ENCODE assay signal across 15 cellular contexts in the genomic region with DNA sequence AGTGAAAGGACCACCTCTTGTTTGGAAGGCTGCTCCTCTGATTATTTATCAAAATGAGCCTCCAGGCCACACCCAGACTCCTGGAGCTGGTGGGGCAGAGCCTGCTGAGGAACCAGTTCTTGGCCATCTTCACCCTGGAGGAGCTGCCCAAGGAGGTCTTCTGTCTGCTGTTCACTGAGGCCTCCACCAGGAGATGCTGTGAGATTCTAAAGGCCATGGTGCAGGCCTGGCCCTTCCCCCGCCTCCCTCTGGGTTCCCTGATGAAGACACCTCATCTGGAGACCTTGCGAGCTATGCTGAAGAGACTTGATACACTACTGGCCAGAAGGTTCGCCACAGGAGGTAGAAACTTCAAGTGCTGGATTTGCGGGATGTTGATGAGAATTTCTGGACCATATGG.
DNase-seq lines count a peak whose midpoint lies in the region; ATAC-seq and TF ChIP-seq lines count a peak whose summit lies in the region.
"Had no signal": no experiment of that assay in that cellular context is flagged by ENCODE, and none has a peak within 500 bp of the region (broad histone marks: within the 10 kb centered on the region; RNA-seq: fewer than 3 reads in every experiment).

No MANE protein-coding gene starts in this region.

- no peak overlapping the region for H4K8ac ChIP-seq in trophoblast cell (ENCODE audit: low read depth, low read length)

- no peak overlapping the region for H3K4me2 ChIP-seq in trophoblast cell (ENCODE audit: low read length)

- H3K4ac ChIP-seq in trophoblast cell (ENCODE audit: low read depth, low read length): no peak overlapping the region

- H3K79me1 ChIP-seq in trophoblast cell (ENCODE audit: low read length): no peaks in the 10 kb centered on the region

- no peak for TF ChIP-seq CTCF in WTC11 (IDR thresholded peaks at IDR 0.05)

- intact Hi-C loops in activated CD4-positive, alpha-beta T cell treated with anti-CD3 and anti-CD28 coated beads for 36 hours (cut with DNase I, micrococcal nuclease): no loop called here
- intact Hi-C loops in activated CD4-positive, alpha-beta T cell treated with anti-CD3 and anti-CD28 coated beads, Interleukin-2, amount 10 ng/mL, durations not matched to agents 24 days and 14 days (cut with micrococcal nuclease): no loop called here
- intact Hi-C loops in Right ventricle myocardium superior (cut with DNase I): no loop called here

- H3K4me1 Mint-ChIP-seq in activated CD4-positive, alpha-beta T cell treated with anti-CD3 and anti-CD28 coated beads for 36 hours: no peaks in the 10 kb centered on the region
- no peaks in the 10 kb centered on the region for H3K4me1 Mint-ChIP-seq in activated CD4-positive, alpha-beta T cell treated with anti-CD3 and anti-CD28 coated beads, Interleukin-2, amount 10 ng/mL, durations not matched to agents 24 days and 14 days
- peaks cover 48% of the 10 kb centered on the region for H3K4me1 Mint-ChIP-seq in WTC11
- H3K4me1 Mint-ChIP-seq: activated naive CD4-positive, alpha-beta T cell treated with anti-CD3 and anti-CD28 coated beads, Interleukin-2, amount 50 U/mL, for 24 hours had no signal

- H3K23ac ChIP-seq in trophoblast cell (ENCODE audit: low read length): no peak overlapping the region

- H3K14ac ChIP-seq in trophoblast cell (ENCODE audit: low read length): no peak overlapping the region

- ATAC-seq in activated CD4-positive, alpha-beta T cell treated with anti-CD3 and anti-CD28 coated beads for 36 hours: peak; percentile 53
- ATAC-seq in WTC11 (0 out of 2 replicates have a peak, but pooled peaks have one; percentile 15), Right ventricle myocardium superior (ENCODE audit: poor library complexity) (no peak)

- no peaks in the 10 kb centered on the region for H3K27me3 ChIP-seq in trophoblast cell (ENCODE audit: insufficient read depth, low read length)
- H3K27me3 ChIP-seq: MG63, right lobe of liver had no signal

- no peak overlapping the region for H2AK5ac ChIP-seq in trophoblast cell (ENCODE audit: low read length)

- H3K9ac ChIP-seq in trophoblast cell (ENCODE audit: low read length): no peak overlapping the region

- H2BK120ac ChIP-seq in trophoblast cell (ENCODE audit: insufficient read depth, low read length, poor library complexity): no peak overlapping the region

- no peak overlapping the region for H3K27ac ChIP-seq in trophoblast cell (ENCODE audit: low read depth, low read length)
- H3K27ac ChIP-seq: dorsolateral prefrontal cortex, right lobe of liver had no signal

- no peak overlapping the region for H3K4me3 Mint-ChIP-seq in activated CD4-positive, alpha-beta T cell treated with anti-CD3 and anti-CD28 coated beads for 36 hours
- H3K4me3 Mint-ChIP-seq in activated CD4-positive, alpha-beta T cell treated with anti-CD3 and anti-CD28 coated beads, Interleukin-2, amount 10 ng/mL, durations not matched to agents 24 days and 14 days: no peak overlapping the region
- no peak overlapping the region for H3K4me3 Mint-ChIP-seq in WTC11
- H3K4me3 Mint-ChIP-seq: activated naive CD4-positive, alpha-beta T cell treated with anti-CD3 and anti-CD28 coated beads, Interleukin-2, amount 50 U/mL, for 24 hours had no signal

- peak; percentile 52 for DNase-seq in activated CD4-positive, alpha-beta T cell treated with anti-CD3 and anti-CD28 coated beads for 36 hours
- DNase-seq in activated CD4-positive, alpha-beta T cell treated with anti-CD3 and anti-CD28 coated beads, Interleukin-2, amount 10 ng/mL, durations not matched to agents 24 days and 14 days: no peak
- DNase-seq in HCEC 1CT (peak; percentile 6), WTC11 (ENCODE audit: low spot score) (no peak), trophoblast cell (peak; percentile 50 to 57), GOT3 (lab: John Stamatoyannopoulos, UW) (no peak), Right ventricle myocardium superior (no peak), NCI-H146 treated with DMSO at 0.1 percent for 48 hours (lab: John Stamatoyannopoulos, UW; ENCODE audit: unreplicated experiment) (no peak)
- DNase-seq: dorsolateral prefrontal cortex; hippocampal formation; MG63; NK-92 treated with Interleukin-12 subunit alpha and Interleukin-12 subunit beta, amount 100 ng/mL, for 24 hours; right lobe of liver; T1000 had no signal

- no peak overlapping the region for H2BK5ac ChIP-seq in trophoblast cell (ENCODE audit: low read depth, low read length, poor library complexity)

- H3K18ac ChIP-seq in trophoblast cell (ENCODE audit: low read length): no peak overlapping the region

- no peak overlapping the region for H4K12ac ChIP-seq in trophoblast cell (ENCODE audit: low read depth, low read length)

- H4K91ac ChIP-seq in trophoblast cell (ENCODE audit: low read depth, low read length): no peak overlapping the region

- no peak overlapping the region for H2BK12ac ChIP-seq in trophoblast cell (ENCODE audit: low read length)

- no CpG with 5 or more reads among the region's 4 CpGs for WGBS in trophoblast cell (ENCODE audit: extremely low coverage, insufficient coverage, insufficient read length)

- H3K36me3 ChIP-seq in trophoblast cell (ENCODE audit: control insufficient read depth in 1 of 2, insufficient read depth in 2 of 2, low read length in 2 of 2): no peaks in the 10 kb centered on the region
- H3K36me3 ChIP-seq: MG63, right lobe of liver had no signal

- POLR2A ChIA-PET in activated CD4-positive, alpha-beta T cell treated with anti-CD3 and anti-CD28 coated beads for 36 hours (lab: Charles Lee): no interaction called here
- POLR2A ChIA-PET in WTC11 (lab: Charles Lee): no interaction called here

- H2AFZ ChIP-seq in trophoblast cell (ENCODE audit: insufficient read depth, low read length, poor library complexity): no peak overlapping the region

- H3K27me3 Mint-ChIP-seq in activated CD4-positive, alpha-beta T cell treated with anti-CD3 and anti-CD28 coated beads for 36 hours: peaks cover 3% of the 10 kb centered on the region
- H3K27me3 Mint-ChIP-seq in activated CD4-positive, alpha-beta T cell treated with anti-CD3 and anti-CD28 coated beads, Interleukin-2, amount 10 ng/mL, durations not matched to agents 24 days and 14 days: peaks cover 5% of the 10 kb centered on the region
- H3K27me3 Mint-ChIP-seq in WTC11 (ENCODE audit: low read depth): peaks cover 2% of the 10 kb centered on the region
- H3K27me3 Mint-ChIP-seq: activated naive CD4-positive, alpha-beta T cell treated with anti-CD3 and anti-CD28 coated beads, Interleukin-2, amount 50 U/mL, for 24 hours had no signal

- H3K36me3 Mint-ChIP-seq in activated CD4-positive, alpha-beta T cell treated with anti-CD3 and anti-CD28 coated beads for 36 hours (ENCODE audit: low read depth): no peaks in the 10 kb centered on the region
- H3K36me3 Mint-ChIP-seq in activated CD4-positive, alpha-beta T cell treated with anti-CD3 and anti-CD28 coated beads, Interleukin-2, amount 10 ng/mL, durations not matched to agents 24 days and 14 days (ENCODE audit: low read depth): no peaks in the 10 kb centered on the region
- H3K36me3 Mint-ChIP-seq in WTC11: peaks cover 2% of the 10 kb centered on the region; the same call in 1 of the 2 replicates
- H3K36me3 Mint-ChIP-seq: activated naive CD4-positive, alpha-beta T cell treated with anti-CD3 and anti-CD28 coated beads, Interleukin-2, amount 50 U/mL, for 24 hours had no signal

- no peaks in the 10 kb centered on the region for H3K9me3 Mint-ChIP-seq in activated CD4-positive, alpha-beta T cell treated with anti-CD3 and anti-CD28 coated beads for 36 hours (ENCODE audit: low read depth)
- H3K9me3 Mint-ChIP-seq in activated CD4-positive, alpha-beta T cell treated with anti-CD3 and anti-CD28 coated beads, Interleukin-2, amount 10 ng/mL, durations not matched to agents 24 days and 14 days: no peaks in the 10 kb centered on the region
- peaks cover 13% of the 10 kb centered on the region for H3K9me3 Mint-ChIP-seq in WTC11
- H3K9me3 Mint-ChIP-seq: activated naive CD4-positive, alpha-beta T cell treated with anti-CD3 and anti-CD28 coated beads, Interleukin-2, amount 50 U/mL, for 24 hours had no signal

- no peaks in the 10 kb centered on the region for H3K79me2 ChIP-seq in trophoblast cell (ENCODE audit: control insufficient read depth, insufficient read depth, low read length, poor library complexity)

- no peak overlapping the region for H3K4me3 ChIP-seq in trophoblast cell (ENCODE audit: low read depth, low read length)
- H3K4me3 ChIP-seq: dorsolateral prefrontal cortex, MG63, right lobe of liver had no signal

- peaks cover 3 to 7% of the 10 kb centered on the region in 2 experiments for H3K4me1 ChIP-seq in trophoblast cell (ENCODE audit: control insufficient read depth in 1 of 2, insufficient read depth in 2 of 2, low read length in 2 of 2)
- H3K4me1 ChIP-seq: right lobe of liver had no signal

- CTCF ChIA-PET in activated CD4-positive, alpha-beta T cell treated with anti-CD3 and anti-CD28 coated beads for 36 hours (lab: Charles Lee): interaction anchor here (1.0 to 1.5 kb wide), 5 partner anchors 8 to 57 kb away, joined by 3 to 4 read pairs (median 3); no protein-coding TSS in a partner anchor
- CTCF ChIA-PET in WTC11 (lab: Charles Lee): interaction anchor here (1.0 to 1.9 kb wide), 3 partner anchors 8 to 51 kb away, joined by 3 to 9 read pairs (median 6); no protein-coding TSS in a partner anchor

- no peaks in the 10 kb centered on the region for H3K9me3 ChIP-seq in trophoblast cell (ENCODE audit: insufficient read depth, low read depth, low read length)
- H3K9me3 ChIP-seq: MG63, right lobe of liver had no signal

- H3K27ac Mint-ChIP-seq in activated CD4-positive, alpha-beta T cell treated with anti-CD3 and anti-CD28 coated beads for 36 hours: no peak overlapping the region
- no peak overlapping the region for H3K27ac Mint-ChIP-seq in activated CD4-positive, alpha-beta T cell treated with anti-CD3 and anti-CD28 coated beads, Interleukin-2, amount 10 ng/mL, durations not matched to agents 24 days and 14 days
- no peak overlapping the region for H3K27ac Mint-ChIP-seq in WTC11
- H3K27ac Mint-ChIP-seq: activated naive CD4-positive, alpha-beta T cell treated with anti-CD3 and anti-CD28 coated beads, Interleukin-2, amount 50 U/mL, for 24 hours had no signal

TF ChIP-seq in WTC11, 78 proteins besides CTCF, POLR2A, EP300 and RAD21 (continues in another document):
- no peak for TF ChIP-seq KAT7 (CRISPR knock-in tag; IDR thresholded peaks at IDR 0.05; ENCODE audit: borderline replicate concordance)
- TF ChIP-seq NFE2L1 (CRISPR knock-in tag; IDR thresholded peaks at IDR 0.05): no peak
- TF ChIP-seq GRHL2 (CRISPR knock-in tag; IDR thresholded peaks at IDR 0.05; ENCODE audit: insufficient replicate concordance, severe bottlenecking): no peak

Comparison
In these comparisons a context has a peak if more than half of its experiments do, and no peak if none do; other contexts are left out.
1. DNase-seq: peak in activated CD4-positive, alpha-beta T cell treated with anti-CD3 and anti-CD28 coated beads for 36 hours (single experiment), HCEC 1CT (single experiment) and trophoblast cell (2 of 2); none in activated CD4-positive, alpha-beta T cell treated with anti-CD3 and anti-CD28 coated beads, Interleukin-2, amount 10 ng/mL, durations not matched to agents 24 days and 14 days (single experiment), WTC11 (single experiment), GOT3 (single experiment), Right ventricle myocardium superior (single experiment) and NCI-H146 treated with DMSO at 0.1 percent for 48 hours (single experiment).